8 cellular contexts compared by ENCODE assay signal in the genomic region with DNA sequence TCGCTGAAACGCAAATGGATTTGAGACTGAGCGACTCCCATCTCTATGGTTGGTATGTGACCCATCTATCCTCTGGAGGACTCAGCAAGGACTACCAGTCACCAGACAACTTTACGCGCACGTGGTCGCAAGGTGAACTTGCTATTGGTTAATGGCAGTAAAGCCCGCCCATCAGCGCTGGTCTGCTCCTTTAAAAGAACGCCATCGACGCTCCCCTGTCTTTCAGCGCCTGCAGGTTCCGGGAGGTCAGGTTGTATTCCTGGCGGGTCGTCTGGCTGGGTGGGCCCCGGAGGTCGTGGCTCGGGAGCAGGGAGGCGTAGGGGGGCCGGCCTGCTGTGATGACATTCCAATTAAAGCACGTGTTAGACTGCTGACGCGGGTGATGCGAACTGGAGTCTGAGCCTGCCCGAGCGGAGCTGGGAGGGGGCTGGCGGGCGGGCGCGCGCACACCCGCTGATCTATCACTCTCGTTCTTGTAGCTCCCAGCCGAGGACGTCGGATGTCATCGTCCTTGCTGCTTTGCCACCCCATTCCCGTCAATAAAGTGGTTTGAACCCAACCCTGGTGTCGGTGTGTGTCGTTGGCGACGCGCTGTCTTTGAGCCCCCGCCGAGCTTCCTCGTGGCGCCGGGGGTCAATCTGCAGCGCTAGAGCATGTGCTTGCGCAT. TPM values are rescaled to one million over a fixed set of nuclear protein-coding genes. Genes with fewer than 3 reads are reported as not detected.
DNase-seq lines count a peak whose midpoint lies in the region; ATAC-seq and TF ChIP-seq lines count a peak whose summit lies in the region.

No MANE protein-coding gene starts in this region.

- H3K9ac ChIP-seq in smooth muscle cell (ENCODE audit: low read depth): peak overlapping the region; percentile 87

- ATAC-seq in GM18909 (IDR thresholded peaks at IDR 0.05; ENCODE audit: poor library complexity, unreplicated experiment) (peak; percentile 95), HG03139 (IDR thresholded peaks at IDR 0.05; ENCODE audit: unreplicated experiment) (peak; percentile 93)

- H3K4me3 ChIP-seq in WERI-Rb-1 (ENCODE audit: low read depth, low read length) (peak overlapping the region; percentile 86), cardiac fibroblast (replicated peaks in 1 of 2; ENCODE audit: low read depth in 2 of 2, low read length in 2 of 2) (peak overlapping the region; percentile 84 to 89), smooth muscle cell (peak overlapping the region; percentile 69)

- peaks cover 47% of the 10 kb centered on the region for H3K36me3 ChIP-seq in WERI-Rb-1
- H3K36me3 ChIP-seq in smooth muscle cell (ENCODE audit: low read depth): no peaks in the 10 kb centered on the region

- H3K4me1 ChIP-seq in smooth muscle cell (ENCODE audit: low read depth): peaks cover 10% of the 10 kb centered on the region

- H3K27me3 Mint-ChIP-seq in immature natural killer cell (ENCODE audit: low read depth in 3 of 3): peaks cover 1 to 4% (median 4%) of the 10 kb centered on the region in 3 donors

- peaks cover 12 to 18% of the 10 kb centered on the region in 2 donors for H3K4me1 Mint-ChIP-seq in immature natural killer cell

- H3K36me3 Mint-ChIP-seq in immature natural killer cell: peaks cover 0 to 9% (median 0%) of the 10 kb centered on the region in 3 donors

- H3K9me3 Mint-ChIP-seq in immature natural killer cell: no peaks in the 10 kb centered on the region

- no peak overlapping the region for H3K4me3 Mint-ChIP-seq in immature natural killer cell

- H3K27ac ChIP-seq in WERI-Rb-1: peak overlapping the region; percentile 84
- peak overlapping the region; percentile 93 for H3K27ac ChIP-seq in smooth muscle cell (ENCODE audit: low read depth)

- H3K79me2 ChIP-seq in smooth muscle cell (ENCODE audit: low read depth): no peaks in the 10 kb centered on the region

- H3K9me3 ChIP-seq in WERI-Rb-1 (ENCODE audit: severe bottlenecking) (no peaks in the 10 kb centered on the region), smooth muscle cell (replicated peaks; ENCODE audit: low read depth) (no peaks in the 10 kb centered on the region)

- peak overlapping the region; percentile 93 for H3K4me2 ChIP-seq in smooth muscle cell

- 2% methylated on average over 50 of the region's 51 CpGs for WGBS in smooth muscle cell (ENCODE audit: low lambda C conversion rate)

- no peaks in the 10 kb centered on the region for H3K27me3 ChIP-seq in WERI-Rb-1 (ENCODE audit: insufficient read depth, low read depth, severe bottlenecking)
- H3K27me3 ChIP-seq in smooth muscle cell (ENCODE audit: low read depth): no peaks in the 10 kb centered on the region

- H3K27ac Mint-ChIP-seq in immature natural killer cell: no peak overlapping the region

- TF ChIP-seq CTCF in WERI-Rb-1 (IDR thresholded peaks at IDR 0.05; ENCODE audit: low read depth, low read length) (no peak), cardiac fibroblast (IDR thresholded peaks at IDR 0.05; ENCODE audit: low read depth, low read length) (no peak), smooth muscle cell (IDR thresholded peaks at IDR 0.05; ENCODE audit: borderline replicate concordance, insufficient read depth, poor library complexity, severe bottlenecking) (no peak)

- H4K20me1 ChIP-seq in smooth muscle cell (ENCODE audit: low read depth): peaks cover 10% of the 10 kb centered on the region

- peaks cover 22% of the 10 kb centered on the region for H3F3A ChIP-seq in smooth muscle cell (ENCODE audit: low read depth)

- DNase-seq in AG08396 (ENCODE audit: low spot score) (peak; percentile 96), NCI-H2196 treated with DMSO at 0.1 percent for 48 hours (lab: John Stamatoyannopoulos, UW; ENCODE audit: unreplicated experiment) (peak; percentile 95), WERI-Rb-1 (peak; percentile 99), cardiac fibroblast (ENCODE audit: low read depth in 2 of 2) (peak; percentile 100), immature natural killer cell (peak; percentile 94 to 97 (median 95)), smooth muscle cell (lab: John Stamatoyannopoulos, UW; ENCODE audit: unreplicated experiment) (peak; percentile 83)

- peak overlapping the region; percentile 76 for H2AFZ ChIP-seq in smooth muscle cell (ENCODE audit: low read depth)

RNA-seq across cellular contexts. Expression of gene ERN1, which starts 15.9 kb away (rescaled TPM):
- polyA plus RNA-seq in immature natural killer cell: 10 to 100 TPM; 30.7 to 52.9 (median 31.3) TPM
- total RNA-seq in smooth muscle cell: 8.6 and 10.2 TPM in 2 replicates
- polyA plus RNA-seq in smooth muscle cell: 9.0 and 17.2 TPM in 2 replicates

Comparison
In these comparisons a context has a peak if more than half of its experiments do, and no peak if none do; other contexts are left out.
1. Peak in every context shown above with its lines: DNase-seq, ATAC-seq, H3K4me3 ChIP-seq and H3K27ac ChIP-seq.